ENCODE assay signal across 17 cellular contexts in the genomic region with DNA sequence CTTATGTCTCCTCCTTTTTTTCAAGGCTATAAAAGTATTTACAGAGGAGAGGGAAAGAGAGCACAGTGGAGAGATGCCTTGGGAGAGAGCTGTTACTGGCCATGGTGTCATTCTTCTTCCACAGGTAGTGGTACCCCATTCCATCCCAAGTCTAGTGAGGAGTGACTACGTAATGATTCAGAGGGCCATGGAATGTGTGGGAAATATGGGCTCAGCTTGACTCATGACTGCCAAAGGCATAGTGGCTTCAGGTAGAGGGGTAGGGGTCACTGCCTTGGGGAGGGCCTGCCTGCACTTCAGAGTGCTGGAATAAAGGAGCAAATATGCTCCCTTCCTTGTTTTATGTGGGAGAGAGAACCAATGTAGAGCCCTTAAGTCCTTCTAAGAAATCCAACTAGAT.
A peak's percentile ranks its signal among the peaks of the same experiment; 100 is the strongest.
DNase-seq lines count a peak whose midpoint lies in the region; ATAC-seq, FAIRE-seq and TF ChIP-seq lines count a peak whose summit lies in the region.
"Had no signal": no experiment of that assay in that cellular context is flagged by ENCODE, and none has a peak within 500 bp of the region (broad histone marks: within the 10 kb centered on the region; RNA-seq: fewer than 3 reads in every experiment).

No MANE protein-coding gene starts in this region.

- TF ChIP-seq POLR2A in H54 (IDR thresholded peaks at IDR 0.05; ENCODE audit: low read depth, low read length): no peak

- DNase-seq in H54 (ENCODE audit: insufficient read length, low spot score) (peak; percentile 6), M059J (ENCODE audit: low read depth) (peak; percentile 75), bronchial epithelial cell (ENCODE audit: low read depth) (peak; percentile 83), nephron progenitor cell (no peak), SK-N-DZ (ENCODE audit: low spot score) (no peak), COR-L47 (lab: John Stamatoyannopoulos, UW) (no peak), C1 segment of cervical spinal cord (lab: John Stamatoyannopoulos, UW) (no peak)
- DNase-seq: GOT3, HFFc6, MG63, NCI-H1092 treated with DMSO at 0.1 percent for 48 hours, NCI-H2081 treated with DMSO at 0.1 percent for 48 hours, NCI-H524, Peyer's patch, SIG-M5 had no signal

- no peak overlapping the region for H3K4me3 ChIP-seq in bronchial epithelial cell (ENCODE audit: low read depth, low read length)
- H3K4me3 ChIP-seq: MG63, Peyer's patch had no signal

- H3K4me1 Mint-ChIP-seq in nephron progenitor cell: peaks cover 41% of the 10 kb centered on the region

- no peaks in the 10 kb centered on the region for H3K36me3 Mint-ChIP-seq in nephron progenitor cell (ENCODE audit: low read depth)

- no peak for ATAC-seq in HG03159 (IDR thresholded peaks at IDR 0.05; ENCODE audit: unreplicated experiment)
- ATAC-seq: HepG2 had no signal

- no peaks in the 10 kb centered on the region for H3K27me3 ChIP-seq in bronchial epithelial cell (ENCODE audit: control insufficient read depth, insufficient read depth, low read length)
- H3K27me3 ChIP-seq: MG63, Peyer's patch had no signal

- H3K36me3 ChIP-seq in bronchial epithelial cell (ENCODE audit: control insufficient read depth, insufficient read depth, low read length): no peaks in the 10 kb centered on the region
- H3K36me3 ChIP-seq: MG63, Peyer's patch had no signal

- TF ChIP-seq CTCF in bronchial epithelial cell (IDR thresholded peaks at IDR 0.05; ENCODE audit: insufficient read depth, low read length, severe bottlenecking): no peak
- no peak for TF ChIP-seq CTCF in nephron progenitor cell (IDR thresholded peaks at IDR 0.05)

- H3K27ac Mint-ChIP-seq in nephron progenitor cell: peak overlapping the region; percentile 23
- H3K27ac Mint-ChIP-seq: HFFc6 had no signal

- H3K9me3 Mint-ChIP-seq in nephron progenitor cell: peaks cover 6% of the 10 kb centered on the region

- no peak overlapping the region for H3K4me3 Mint-ChIP-seq in nephron progenitor cell
- H3K4me3 Mint-ChIP-seq: HFFc6 had no signal

- H3K27me3 Mint-ChIP-seq in nephron progenitor cell (ENCODE audit: low read depth, poor library complexity): no peaks in the 10 kb centered on the region

- FAIRE-seq in H54 (lab: Jason Lieb, UNC): peak; percentile 78
- FAIRE-seq in bronchial epithelial cell (lab: Jason Lieb, UNC): no peak
- FAIRE-seq: HepG2 had no signal

Comparison
In these comparisons a context has a peak if more than half of its experiments do, and no peak if none do; other contexts are left out.
1. DNase-seq: peak in H54 (single experiment), M059J (single experiment) and bronchial epithelial cell (single experiment); none in nephron progenitor cell (single experiment), SK-N-DZ (single experiment), COR-L47 (single experiment) and C1 segment of cervical spinal cord (0 of 14).